13 cellular contexts compared by ENCODE assay signal in the genomic region with DNA sequence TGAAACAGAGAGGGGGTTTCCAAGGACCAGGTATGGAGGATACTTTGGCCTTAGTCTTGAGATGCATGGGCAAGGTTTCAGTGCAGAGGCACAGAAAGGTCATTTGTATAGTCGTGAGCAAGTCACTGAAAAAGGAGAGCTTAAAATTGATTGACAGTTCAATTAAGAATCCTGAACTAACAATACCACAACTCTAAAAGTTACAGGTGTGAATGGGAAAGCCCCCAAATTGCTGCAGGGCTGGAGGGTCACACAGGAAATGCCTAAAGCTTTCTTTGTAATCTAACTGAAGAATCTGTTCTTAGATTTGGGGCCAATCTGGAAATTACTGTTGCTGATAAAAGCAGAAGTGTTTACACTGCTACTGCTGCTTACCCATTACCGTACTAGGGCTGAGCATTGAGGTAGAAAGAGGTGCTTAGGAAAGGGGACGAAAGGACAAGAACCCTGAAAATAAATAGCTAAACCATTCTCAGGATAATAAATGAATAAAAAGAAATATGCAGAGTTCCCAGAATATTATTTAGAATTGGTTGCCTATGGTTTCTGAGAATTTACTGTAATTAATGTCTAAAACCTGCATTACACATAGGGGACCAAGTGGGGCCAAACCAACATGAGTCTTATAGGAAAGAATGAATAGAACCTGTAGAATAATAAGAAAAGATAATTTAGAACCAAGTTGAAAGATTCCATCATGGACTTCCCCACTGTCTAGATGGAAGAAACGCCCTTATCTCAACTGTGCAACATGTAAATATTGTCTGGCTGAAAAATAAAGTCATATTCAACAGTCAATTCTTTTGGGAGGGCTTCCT.
A peak's percentile ranks its signal among the peaks of the same experiment; 100 is the strongest.
DNase-seq lines count a peak whose midpoint lies in the region; ATAC-seq and TF ChIP-seq lines count a peak whose summit lies in the region.
"Had no signal": no experiment of that assay in that cellular context is flagged by ENCODE, and none has a peak within 500 bp of the region (broad histone marks: within the 10 kb centered on the region; RNA-seq: fewer than 3 reads in every experiment).

No MANE protein-coding gene starts in this region.

- H2AK5ac ChIP-seq in neuronal stem cell (ENCODE audit: low read depth, low read length) = no peak overlapping the region

- no peak overlapping the region for H3K18ac ChIP-seq in neuronal stem cell (ENCODE audit: low read length)

- no peak overlapping the region for H2BK120ac ChIP-seq in neuronal stem cell (ENCODE audit: low read depth, low read length)

- no peaks in the 10 kb centered on the region for H3K36me3 ChIP-seq in neuronal stem cell (replicated peaks in 1 of 2; ENCODE audit: control insufficient read depth in 2 of 2, insufficient read depth in 2 of 2, low read length in 2 of 2)
- H3K36me3 ChIP-seq: heart right ventricle had no signal

- no peak overlapping the region for H2BK15ac ChIP-seq in neuronal stem cell (ENCODE audit: low read length)

- H4K91ac ChIP-seq in neuronal stem cell (ENCODE audit: low read depth, low read length, poor library complexity) = no peak overlapping the region

- H3K14ac ChIP-seq in neuronal stem cell (ENCODE audit: low read length) = no peak overlapping the region

- H2AFZ ChIP-seq in neuronal stem cell (ENCODE audit: low read length) = no peak overlapping the region

- no peaks in the 10 kb centered on the region for H3K9me3 ChIP-seq in neuronal stem cell (replicated peaks in 1 of 2; ENCODE audit: control insufficient read depth in 2 of 2, insufficient read depth in 1 of 2, low read depth in 1 of 2, low read length in 2 of 2)
- H3K9me3 ChIP-seq: heart right ventricle had no signal

- H3K9ac ChIP-seq in neuronal stem cell (ENCODE audit: low read depth, low read length, poor library complexity) = no peak overlapping the region

- DNase-seq in GM12864 (ENCODE audit: low read depth) = peak; percentile 47
- DNase-seq in dermis blood vessel endothelial cell = no peak
- no peak for DNase-seq in NCI-H2029 (lab: John Stamatoyannopoulos, UW)
- no peak for DNase-seq in neuronal stem cell (ENCODE audit: low spot score)
- no peak for DNase-seq in amniotic stem cell (lab: John Stamatoyannopoulos, UW)
- DNase-seq: cortex of kidney, heart right ventricle, NCI-H510A had no signal

- H3K4me3 ChIP-seq in GM12864 (ENCODE audit: low read depth, low read length) (no peak overlapping the region), neuronal stem cell (ENCODE audit: low read length in 2 of 2) (no peak overlapping the region)
- H3K4me3 ChIP-seq: heart right ventricle, K562, smooth muscle cell had no signal

- no peak overlapping the region for H2BK12ac ChIP-seq in neuronal stem cell (ENCODE audit: low read length)

- ATAC-seq in GM19351 (IDR thresholded peaks at IDR 0.05; ENCODE audit: unreplicated experiment) (peak; percentile 89), HG02852 (IDR thresholded peaks at IDR 0.05; ENCODE audit: unreplicated experiment) (peak; percentile 90), HG03571 (IDR thresholded peaks at IDR 0.05; ENCODE audit: unreplicated experiment) (peak; percentile 91)
- ATAC-seq: heart right ventricle, K562 had no signal

- H3K23ac ChIP-seq in neuronal stem cell (ENCODE audit: low read depth, low read length, poor library complexity) = no peak overlapping the region

- no peak overlapping the region for H3K27ac ChIP-seq in neuronal stem cell (replicated peaks; ENCODE audit: low read length)
- H3K27ac ChIP-seq: heart right ventricle had no signal

- H3K4me1 ChIP-seq in neuronal stem cell (ENCODE audit: control insufficient read depth in 2 of 2, insufficient read depth in 1 of 2, low read depth in 1 of 2, low read length in 2 of 2) = no peaks in the 10 kb centered on the region
- H3K4me1 ChIP-seq: heart right ventricle had no signal

- no peaks in the 10 kb centered on the region for H3K27me3 ChIP-seq in neuronal stem cell (ENCODE audit: control insufficient read depth in 3 of 3, insufficient read depth in 3 of 3, low read depth in 1 of 3, low read length in 3 of 3)

- TF ChIP-seq CTCF in GM12864 (IDR thresholded peaks at IDR 0.05; ENCODE audit: low read depth, low read length, missing control alignments) = no peak

- no peak overlapping the region for H3K4me2 ChIP-seq in neuronal stem cell (ENCODE audit: insufficient read depth, low read length, poor library complexity, severe bottlenecking)
- H3K4me2 ChIP-seq: smooth muscle cell had no signal

- H3K4ac ChIP-seq in neuronal stem cell (ENCODE audit: low read length) = no peak overlapping the region

- H3K79me1 ChIP-seq in neuronal stem cell (ENCODE audit: low read depth, low read length) = no peaks in the 10 kb centered on the region

- no peak overlapping the region for H2BK5ac ChIP-seq in neuronal stem cell (ENCODE audit: low read length)

- WGBS in neuronal stem cell (ENCODE audit: extremely low coverage in 2 of 2, insufficient read length in 2 of 2, insufficient replicate concordance in 1 of 2), 2 donors = no CpG with 5 or more reads among the region's 4 CpGs

- no peak overlapping the region for H4K8ac ChIP-seq in neuronal stem cell (ENCODE audit: low read depth, low read length)
